Comparison of ENCODE assay signal across 18 cellular contexts in genomic region chr18:8946046-8946838, GRCh38.
DNase-seq lines count a peak whose midpoint lies in the region; ATAC-seq, FAIRE-seq and TF ChIP-seq lines count a peak whose summit lies in the region.
"Had no signal": no experiment of that assay in that cellular context is flagged by ENCODE, and none has a peak within 500 bp of the region (broad histone marks: within the 10 kb centered on the region; RNA-seq: fewer than 3 reads in every experiment).

No MANE protein-coding gene starts in this region.

- H3K56ac ChIP-seq in H1 (replicated peaks; ENCODE audit: insufficient read length, low read depth, low read length), result no peak overlapping the region

- H3K36me3 ChIP-seq in H1 (ENCODE audit: control insufficient read depth in 2 of 4, insufficient read depth in 4 of 4, low read length in 3 of 4) (no peaks in the 10 kb centered on the region), thyroid gland (no peaks in the 10 kb centered on the region), H7 (replicated peaks; ENCODE audit: control insufficient read depth, insufficient read depth, low read length) (no peaks in the 10 kb centered on the region; the same call in 1 of the 2 replicates), tibial artery (no peaks in the 10 kb centered on the region)
- H3K36me3 ChIP-seq: heart left ventricle had no signal

- H3K14ac ChIP-seq in H1 (ENCODE audit: insufficient read length), result no peak overlapping the region

- H3K4me1 Mint-ChIP-seq in natural killer cell, result peaks cover 0 to 4% of the 10 kb centered on the region in 2 donors

- H4K20me1 ChIP-seq in H1 (replicated peaks in 1 of 2; ENCODE audit: control insufficient read depth in 1 of 2, insufficient read depth in 2 of 2, low read length in 2 of 2), result no peaks in the 10 kb centered on the region

- FAIRE-seq in RCC 7860 (lab: Jason Lieb, UNC), result peak; percentile 96
- FAIRE-seq in H1 (lab: Jason Lieb, UNC), result no peak
- FAIRE-seq: GM12892 had no signal

- H3K4me2 ChIP-seq in H1 (ENCODE audit: insufficient read depth in 1 of 2, low read depth in 2 of 2, low read length in 2 of 2), result no peak overlapping the region

- DNase-seq in COLO829 (ENCODE audit: low spot score) (peak; percentile 22), RCC 7860 (ENCODE audit: low spot score) (peak; percentile 94), H1 (ENCODE audit: low read depth in 1 of 2, low spot score in 2 of 2) (no peak), non-pigmented ciliary epithelial cell (ENCODE audit: low read depth) (peak; percentile 95), thyroid gland (no peak), H7 (no peak), natural killer cell (no peak), tibial artery (no peak)
- DNase-seq: activated CD4-positive, alpha-beta T cell treated with anti-CD3 and anti-CD28 coated beads for 36 hours; cerebellar nuclear complex; COR-L47; heart left ventricle; mesendoderm; NCI-H1048; NCI-H524; right cardiac atrium had no signal

- H3K27ac ChIP-seq in H1 (ENCODE audit: low read depth, low read length) (no peak overlapping the region), thyroid gland (no peak overlapping the region), tibial artery (no peak overlapping the region)
- H3K27ac ChIP-seq: heart left ventricle had no signal

- H2AFZ ChIP-seq in H1 (ENCODE audit: low read length), result no peak overlapping the region

- no peak overlapping the region for H2BK15ac ChIP-seq in H1 (ENCODE audit: low read length)

- H2BK20ac ChIP-seq in H1 (ENCODE audit: low read length), result no peak overlapping the region

- H3K4me3 Mint-ChIP-seq in natural killer cell, result no peak overlapping the region
- H3K4me3 Mint-ChIP-seq: activated CD4-positive, alpha-beta T cell treated with anti-CD3 and anti-CD28 coated beads for 36 hours; activated T-helper 1 cell treated with anti-CD3 and anti-CD28 coated beads, Interleukin-12 subunit alpha, Interleukin-12 subunit beta, Interleukin-2, Interleukin-4 antibody, amounts not matched to agents 30 ng/mL and 10 ng/mL and 1 ng/mL, durations not matched to agents 14 hours and 24 hours and 36 hours had no signal

- H2BK5ac ChIP-seq in H1 (ENCODE audit: low read depth, low read length), result no peak overlapping the region

- peaks cover 0 to 23% of the 10 kb centered on the region in 2 donors for H3K27me3 Mint-ChIP-seq in natural killer cell (ENCODE audit: low read depth in 2 of 2)

- H3K36me3 Mint-ChIP-seq in natural killer cell, result no peaks in the 10 kb centered on the region

- H2BK120ac ChIP-seq in H1 (replicated peaks; ENCODE audit: low read depth, low read length), result no peak overlapping the region

- H3K79me2 ChIP-seq in H1 (ENCODE audit: control insufficient read depth in 1 of 2, insufficient read depth in 2 of 2, low read length in 2 of 2), result no peaks in the 10 kb centered on the region; a peak in 1 of 4 replicates

- no peak overlapping the region for H3K23ac ChIP-seq in H1 (ENCODE audit: insufficient read length)

- H3K9me3 ChIP-seq in H1 (ENCODE audit: insufficient read depth in 2 of 2, low read depth in 1 of 2, low read length in 1 of 2), result peaks cover 0 to 6% of the 10 kb centered on the region in 2 experiments; a peak in 2 of 4 replicates
- no peaks in the 10 kb centered on the region for H3K9me3 ChIP-seq in thyroid gland
- H3K9me3 ChIP-seq in tibial artery, result no peaks in the 10 kb centered on the region

- H3K27me3 ChIP-seq in H1 (replicated peaks in 1 of 4; ENCODE audit: control insufficient read depth in 3 of 4, extremely low read depth in 1 of 4, insufficient read depth in 3 of 4, low read length in 3 of 4) (0 out of 7 replicates have a peak, but pooled peaks cover 0 to 2% (median 0%) of the 10 kb centered on the region in 4 experiments), thyroid gland (no peaks in the 10 kb centered on the region), H7 (ENCODE audit: control insufficient read depth, insufficient read depth, low read length) (no peaks in the 10 kb centered on the region), tibial artery (no peaks in the 10 kb centered on the region)
- H3K27me3 ChIP-seq: heart left ventricle had no signal

- H4K8ac ChIP-seq in H1 (ENCODE audit: extremely low read depth, insufficient read depth, low read length), result no peak overlapping the region

- no peak overlapping the region for H4K5ac ChIP-seq in H1 (ENCODE audit: insufficient read length, low read depth, low read length)

- 89% methylated on average over 5 of the region's 5 CpGs; no CpG with 5 or more reads in 1 of the 2 experiments for WGBS in H1 (ENCODE audit: extremely low coverage in 1 of 2, insufficient coverage in 1 of 2, insufficient read length in 1 of 2, insufficient replicate concordance in 2 of 2, low coverage in 1 of 2, low lambda C conversion rate in 2 of 2, missing lambda C conversion rate in 1 of 2), 2 experiments
- 83 to 94% methylated on average over 5 of the region's 5 CpGs for WGBS in thyroid gland, 2 donors

- no peak for TF ChIP-seq POLR2A in H1 (IDR thresholded peaks at IDR 0.05; ENCODE audit: control extremely low read depth in 1 of 2, low read depth in 2 of 2, low read length in 2 of 2)
- no peak for TF ChIP-seq POLR2A in thyroid gland (IDR thresholded peaks at IDR 0.05)

- H3K79me1 ChIP-seq in H1 (ENCODE audit: low read depth, low read length), result no peaks in the 10 kb centered on the region

- H3K18ac ChIP-seq in H1 (ENCODE audit: extremely low read depth, low read length), result no peak overlapping the region

- POLR2A ChIA-PET in H1 (lab: Charles Lee; ENCODE audit: partially characterized antibody), result no interaction called here

- TF ChIP-seq EP300 in H1 (IDR thresholded peaks at IDR 0.05; ENCODE audit: borderline replicate concordance in 1 of 2, low read depth in 2 of 2, low read length in 2 of 2), result no peak

- H2AK5ac ChIP-seq in H1 (ENCODE audit: low read depth, low read length), result peak overlapping the region; percentile 84; the same call in 1 of the 2 replicates

- CTCF ChIA-PET in H1 (lab: Charles Lee; ENCODE audit: partially characterized antibody), result interaction anchor here (0.8 kb wide), 1 partner anchor 223 kb away, joined by 3 read pairs; no protein-coding TSS in a partner anchor

- no peak for TF ChIP-seq CTCF in H1 (IDR thresholded peaks at IDR 0.05; ENCODE audit: control extremely low read depth in 1 of 3, insufficient read depth in 1 of 3, low read depth in 1 of 3, low read length in 3 of 3)
- TF ChIP-seq CTCF in thyroid gland (IDR thresholded peaks at IDR 0.05), result no peak
- no peak for TF ChIP-seq CTCF in natural killer cell (IDR thresholded peaks at IDR 0.05)
- TF ChIP-seq CTCF in tibial artery (IDR thresholded peaks at IDR 0.05), result no peak

- no peaks in the 10 kb centered on the region; the same call in 1 of the 2 replicates for H3K23me2 ChIP-seq in H1 (ENCODE audit: low read depth, low read length)

- H3K9me3 Mint-ChIP-seq in natural killer cell, result no peaks in the 10 kb centered on the region
- H3K9me3 Mint-ChIP-seq: activated T-helper 1 cell treated with anti-CD3 and anti-CD28 coated beads, Interleukin-12 subunit alpha, Interleukin-12 subunit beta, Interleukin-2, Interleukin-4 antibody, amounts not matched to agents 30 ng/mL and 10 ng/mL and 1 ng/mL, durations not matched to agents 14 hours and 24 hours and 36 hours had no signal

- intact Hi-C loops in thyroid gland (cut with DNase I) (no loop called here), natural killer cell (cut with micrococcal nuclease) (no loop called here), tibial artery (cut with DNase I; ENCODE audit: low total_unique reads) (no loop called here)

- ATAC-seq in natural killer cell, result no peak
- ATAC-seq: activated CD4-positive, alpha-beta T cell treated with anti-CD3 and anti-CD28 coated beads for 36 hours; heart left ventricle; right cardiac atrium had no signal

- no peak overlapping the region for H3K27ac Mint-ChIP-seq in natural killer cell
- H3K27ac Mint-ChIP-seq: activated CD4-positive, alpha-beta T cell treated with anti-CD3 and anti-CD28 coated beads for 36 hours; activated T-helper 1 cell treated with anti-CD3 and anti-CD28 coated beads, Interleukin-12 subunit alpha, Interleukin-12 subunit beta, Interleukin-2, Interleukin-4 antibody, amounts not matched to agents 30 ng/mL and 10 ng/mL and 1 ng/mL, durations not matched to agents 14 hours and 24 hours and 36 hours had no signal

- H2BK12ac ChIP-seq in H1 (ENCODE audit: low read depth, low read length), result no peak overlapping the region

- no peak overlapping the region for H3K4ac ChIP-seq in H1 (replicated peaks; ENCODE audit: insufficient read length, low read depth, low read length)

- no peak for TF ChIP-seq RAD21 in H1 (IDR thresholded peaks at IDR 0.05 in 1 of 2, conservative IDR thresholded peaks at IDR 0.05 in 1 of 2; ENCODE audit: low read depth in 2 of 2, low read length in 2 of 2)

- no peak overlapping the region for H4K91ac ChIP-seq in H1 (replicated peaks; ENCODE audit: insufficient read length, low read length)

- no peak overlapping the region for H3K4me3 ChIP-seq in H1 (ENCODE audit: extremely low read depth in 1 of 4, insufficient read depth in 2 of 4, low read depth in 3 of 4, low read length in 4 of 4)
- no peak overlapping the region for H3K4me3 ChIP-seq in thyroid gland (replicated peaks in 1 of 3)
- H3K4me3 ChIP-seq in H7 (ENCODE audit: insufficient read depth, low read depth, low read length), result no peak overlapping the region
- no peak overlapping the region for H3K4me3 ChIP-seq in tibial artery
- H3K4me3 ChIP-seq: heart left ventricle had no signal

- peaks cover 10 to 21% (median 16%) of the 10 kb centered on the region in 4 experiments for H3K4me1 ChIP-seq in H1 (replicated peaks in 1 of 4; ENCODE audit: control insufficient read depth in 3 of 4, insufficient read depth in 4 of 4, low read length in 3 of 4)
- no peaks in the 10 kb centered on the region for H3K4me1 ChIP-seq in thyroid gland
- no peaks in the 10 kb centered on the region for H3K4me1 ChIP-seq in tibial artery

- no peak overlapping the region for H3K9ac ChIP-seq in H1 (replicated peaks in 1 of 4; ENCODE audit: extremely low read depth in 1 of 4, low read depth in 3 of 4, low read length in 3 of 4)

TF ChIP-seq in H1, 55 proteins besides CTCF, POLR2A, EP300 and RAD21:
- TF ChIP-seq GTF2F1 (IDR thresholded peaks at IDR 0.05; ENCODE audit: borderline replicate concordance, low read depth, low read length) (no peak), TCF12 (IDR thresholded peaks at IDR 0.05; ENCODE audit: low read depth, low read length) (no peak), KDM1A (IDR thresholded peaks at IDR 0.05; ENCODE audit: borderline replicate concordance, low read length) (0 out of 2 replicates have a peak, but pooled peaks have one; percentile 33)

Comparison
In these comparisons a context has a peak if more than half of its experiments do, and no peak if none do; other contexts are left out.
1. DNase-seq: peak in COLO829 (single experiment), RCC 7860 (single experiment) and non-pigmented ciliary epithelial cell (single experiment); none in H1 (0 of 2), thyroid gland (0 of 2), H7 (single experiment), natural killer cell (single experiment) and tibial artery (0 of 2).